In genomic region chr11:76627541-76628082, GRCh38 we compare ENCODE assay signal across 15 cellular contexts. TPM values are rescaled to one million over a fixed set of nuclear protein-coding genes. Genes with fewer than 3 reads are reported as not detected.
DNase-seq lines count a peak whose midpoint lies in the region; ATAC-seq and FAIRE-seq lines count a peak whose summit lies in the region.
"Had no signal": no experiment of that assay in that cellular context is flagged by ENCODE, and none has a peak within 500 bp of the region (broad histone marks: within the 10 kb centered on the region; RNA-seq: fewer than 3 reads in every experiment).

No MANE protein-coding gene starts in this region.

- H3K4me3 ChIP-seq in trophoblast cell (ENCODE audit: low read depth, low read length): no peak overlapping the region
- H3K4me3 ChIP-seq: heart right ventricle had no signal

- no peak overlapping the region for H3K4me2 ChIP-seq in trophoblast cell (ENCODE audit: low read length)

- peak; percentile 6 for ATAC-seq in HG03342 (IDR thresholded peaks at IDR 0.05; ENCODE audit: unreplicated experiment)
- no peak for ATAC-seq in HG02852 (IDR thresholded peaks at IDR 0.05; ENCODE audit: unreplicated experiment)
- ATAC-seq: heart right ventricle had no signal

- no peaks in the 10 kb centered on the region for H3K27me3 ChIP-seq in trophoblast cell (ENCODE audit: insufficient read depth, low read length)
- H3K27me3 ChIP-seq: heart right ventricle had no signal

- H2BK5ac ChIP-seq in trophoblast cell (ENCODE audit: low read depth, low read length, poor library complexity): no peak overlapping the region

- peak overlapping the region; percentile 15 for H2BK12ac ChIP-seq in trophoblast cell (ENCODE audit: low read length)

- peak overlapping the region; percentile 0 for H3K4me3 Mint-ChIP-seq in T-helper 1 cell treated with Interleukin-12 subunit alpha and Interleukin-12 subunit beta and Interleukin-4 antibody, amounts not matched to agents 30 μg/mL and 1 μg/mL, for 36 hours
- peak overlapping the region; percentile 16 for H3K4me3 Mint-ChIP-seq in activated T-helper 1 cell treated with anti-CD3 and anti-CD28 coated beads, Interleukin-12 subunit alpha, Interleukin-12 subunit beta, Interleukin-2, Interleukin-4 antibody, amounts not matched to agents 30 ng/mL and 10 ng/mL and 1 ng/mL, durations not matched to agents 14 hours and 24 hours and 36 hours

- peaks cover 33 to 38% of the 10 kb centered on the region in 2 experiments for H3K4me1 ChIP-seq in trophoblast cell (ENCODE audit: control insufficient read depth in 1 of 2, insufficient read depth in 2 of 2, low read length in 2 of 2)

- peaks cover 12% of the 10 kb centered on the region for H3K9me3 Mint-ChIP-seq in T-helper 1 cell treated with Interleukin-12 subunit alpha and Interleukin-12 subunit beta and Interleukin-4 antibody, amounts not matched to agents 30 μg/mL and 1 μg/mL, for 36 hours
- peaks cover 16% of the 10 kb centered on the region for H3K9me3 Mint-ChIP-seq in activated T-helper 1 cell treated with anti-CD3 and anti-CD28 coated beads, Interleukin-12 subunit alpha, Interleukin-12 subunit beta, Interleukin-2, Interleukin-4 antibody, amounts not matched to agents 30 ng/mL and 10 ng/mL and 1 ng/mL, durations not matched to agents 14 hours and 24 hours and 36 hours

- no peak overlapping the region for H4K8ac ChIP-seq in trophoblast cell (ENCODE audit: low read depth, low read length)

- peaks cover 9% of the 10 kb centered on the region for H3K36me3 Mint-ChIP-seq in T-helper 1 cell treated with Interleukin-12 subunit alpha and Interleukin-12 subunit beta and Interleukin-4 antibody, amounts not matched to agents 30 μg/mL and 1 μg/mL, for 36 hours (ENCODE audit: low read depth)
- peaks cover 8% of the 10 kb centered on the region for H3K36me3 Mint-ChIP-seq in activated T-helper 1 cell treated with anti-CD3 and anti-CD28 coated beads, Interleukin-12 subunit alpha, Interleukin-12 subunit beta, Interleukin-2, Interleukin-4 antibody, amounts not matched to agents 30 ng/mL and 10 ng/mL and 1 ng/mL, durations not matched to agents 14 hours and 24 hours and 36 hours (ENCODE audit: low read depth)

- peaks cover 5% of the 10 kb centered on the region for H3K27me3 Mint-ChIP-seq in T-helper 1 cell treated with Interleukin-12 subunit alpha and Interleukin-12 subunit beta and Interleukin-4 antibody, amounts not matched to agents 30 μg/mL and 1 μg/mL, for 36 hours (ENCODE audit: low read depth)
- H3K27me3 Mint-ChIP-seq in activated T-helper 1 cell treated with anti-CD3 and anti-CD28 coated beads, Interleukin-12 subunit alpha, Interleukin-12 subunit beta, Interleukin-2, Interleukin-4 antibody, amounts not matched to agents 30 ng/mL and 10 ng/mL and 1 ng/mL, durations not matched to agents 14 hours and 24 hours and 36 hours (ENCODE audit: insufficient read depth): peaks cover 8% of the 10 kb centered on the region

- H4K12ac ChIP-seq in trophoblast cell (ENCODE audit: low read depth, low read length): no peak overlapping the region

- peak overlapping the region; percentile 52 for H2BK120ac ChIP-seq in trophoblast cell (ENCODE audit: insufficient read depth, low read length, poor library complexity)

- H3K27ac ChIP-seq in trophoblast cell (ENCODE audit: low read depth, low read length): no peak overlapping the region
- H3K27ac ChIP-seq: RWPE1 had no signal

- H3K14ac ChIP-seq in trophoblast cell (ENCODE audit: low read length): no peak overlapping the region

- intact Hi-C loops in activated T-helper 1 cell treated with anti-CD3 and anti-CD28 coated beads, Interleukin-12 subunit alpha, Interleukin-12 subunit beta, Interleukin-2, Interleukin-4 antibody, amounts not matched to agents 30 ng/mL and 10 ng/mL and 1 ng/mL, durations not matched to agents 14 hours and 24 hours and 36 hours (cut with micrococcal nuclease): loop anchor here (1.0 to 10.0 kb wide), 6 partner anchors 15 to 393 kb away; partner anchors contain the start of genes EMSY and LRRC32

- H3K4ac ChIP-seq in trophoblast cell (ENCODE audit: low read depth, low read length): no peak overlapping the region

- DNase-seq in T-helper 1 cell: no peak
- no peak for DNase-seq in activated T-helper 1 cell treated with anti-CD3 and anti-CD28 coated beads, Interleukin-12 subunit alpha, Interleukin-12 subunit beta, Interleukin-2, Interleukin-4 antibody, amounts not matched to agents 30 ng/mL and 10 ng/mL and 1 ng/mL, durations not matched to agents 14 hours and 24 hours and 36 hours (ENCODE audit: low spot score)
- no peak for DNase-seq in trophoblast cell
- DNase-seq in frontal cortex (ENCODE audit: low spot score in 2 of 2): no peak
- DNase-seq in stimulated activated naive CD4-positive, alpha-beta T cell (lab: John Stamatoyannopoulos, UW): no peak
- DNase-seq: heart right ventricle, midbrain, NCI-H2029, NCI-H524 had no signal

- peaks cover 2% of the 10 kb centered on the region for H3K79me2 ChIP-seq in trophoblast cell (ENCODE audit: control insufficient read depth, insufficient read depth, low read length, poor library complexity)

- H3K79me1 ChIP-seq in trophoblast cell (ENCODE audit: low read length): peaks cover 23% of the 10 kb centered on the region

- H3K36me3 ChIP-seq in trophoblast cell (ENCODE audit: control insufficient read depth in 1 of 2, insufficient read depth in 2 of 2, low read length in 2 of 2): no peaks in the 10 kb centered on the region
- H3K36me3 ChIP-seq: heart right ventricle had no signal

- peak overlapping the region; percentile 29 for H3K27ac Mint-ChIP-seq in T-helper 1 cell treated with Interleukin-12 subunit alpha and Interleukin-12 subunit beta and Interleukin-4 antibody, amounts not matched to agents 30 μg/mL and 1 μg/mL, for 36 hours
- H3K27ac Mint-ChIP-seq in activated T-helper 1 cell treated with anti-CD3 and anti-CD28 coated beads, Interleukin-12 subunit alpha, Interleukin-12 subunit beta, Interleukin-2, Interleukin-4 antibody, amounts not matched to agents 30 ng/mL and 10 ng/mL and 1 ng/mL, durations not matched to agents 14 hours and 24 hours and 36 hours: peak overlapping the region; percentile 92

- no peak overlapping the region for H3K23ac ChIP-seq in trophoblast cell (ENCODE audit: low read length)

- no peak overlapping the region for H3K18ac ChIP-seq in trophoblast cell (ENCODE audit: low read length)

- H2AK5ac ChIP-seq in trophoblast cell (ENCODE audit: low read length): peak overlapping the region; percentile 45

- H3K9ac ChIP-seq in trophoblast cell (ENCODE audit: low read length): no peak overlapping the region

- FAIRE-seq in frontal cortex (lab: Jason Lieb, UNC): no peak

- peak overlapping the region; percentile 19 for H4K91ac ChIP-seq in trophoblast cell (ENCODE audit: low read depth, low read length)

- no peak overlapping the region for H2AFZ ChIP-seq in trophoblast cell (ENCODE audit: insufficient read depth, low read length, poor library complexity)

- H3K9me3 ChIP-seq in trophoblast cell (ENCODE audit: insufficient read depth, low read depth, low read length): peaks cover 6% of the 10 kb centered on the region

- H3K4me1 Mint-ChIP-seq in T-helper 1 cell treated with Interleukin-12 subunit alpha and Interleukin-12 subunit beta and Interleukin-4 antibody, amounts not matched to agents 30 μg/mL and 1 μg/mL, for 36 hours (ENCODE audit: low read depth): peaks cover 41% of the 10 kb centered on the region
- peaks cover 49% of the 10 kb centered on the region for H3K4me1 Mint-ChIP-seq in activated T-helper 1 cell treated with anti-CD3 and anti-CD28 coated beads, Interleukin-12 subunit alpha, Interleukin-12 subunit beta, Interleukin-2, Interleukin-4 antibody, amounts not matched to agents 30 ng/mL and 10 ng/mL and 1 ng/mL, durations not matched to agents 14 hours and 24 hours and 36 hours (ENCODE audit: low read depth)

- WGBS in trophoblast cell (ENCODE audit: extremely low coverage, insufficient coverage, insufficient read length): no CpG with 5 or more reads among the region's 10 CpGs

RNA-seq across cellular contexts. Expression of gene LRRC32, which starts 42.9 kb away (rescaled TPM):
- 5.5 and 5.7 TPM in 2 replicates for total RNA-seq in activated T-helper 1 cell treated with anti-CD3 and anti-CD28 coated beads, Interleukin-12 subunit alpha, Interleukin-12 subunit beta, Interleukin-2, Interleukin-4 antibody, amounts not matched to agents 30 ng/mL and 10 ng/mL and 1 ng/mL, durations not matched to agents 14 hours and 24 hours and 36 hours
- 39.7 and 40.3 TPM in 2 replicates for polyA plus RNA-seq in trophoblast cell (2013)
- 0.41 TPM for total RNA-seq in frontal cortex
- total RNA-seq: A172, G401 had no signal
